In genomic region chr10:61985715-61986114, GRCh38 we compare ENCODE assay signal across 18 cellular contexts.
DNase-seq lines count a peak whose midpoint lies in the region; ATAC-seq and TF ChIP-seq lines count a peak whose summit lies in the region.
"Had no signal": no experiment of that assay in that cellular context is flagged by ENCODE, and none has a peak within 500 bp of the region (broad histone marks: within the 10 kb centered on the region; RNA-seq: fewer than 3 reads in every experiment).

No MANE protein-coding gene starts in this region.

- intact Hi-C loops in CD4-positive, alpha-beta T cell (cut with DNase I, micrococcal nuclease): loop anchor here in 1 of 2 experiments (5.0 kb wide), 1 partner anchor 88 kb away; no protein-coding TSS in a partner anchor
- intact Hi-C loops in activated B cell treated with CpG ODN at 0.5 μM for 24 hours (cut with micrococcal nuclease): loop anchor here (2.0 kb wide), 1 partner anchor 21 kb away; no protein-coding TSS in a partner anchor
- intact Hi-C loops in esophagus squamous epithelium (cut with DNase I): no loop called here

- peak overlapping the region; percentile 71 for H3K27ac Mint-ChIP-seq in CD4-positive, alpha-beta T cell
- H3K27ac Mint-ChIP-seq in activated B cell treated with CpG ODN at 0.5 μM for 24 hours (peak overlapping the region; percentile 97), memory B cell (peak overlapping the region; percentile 95)

- H3K36me3 ChIP-seq in BLaER1 (peaks cover 82% of the 10 kb centered on the region), esophagus squamous epithelium (no peaks in the 10 kb centered on the region)
- H3K36me3 ChIP-seq: thoracic aorta had no signal

- H3K27ac ChIP-seq in BLaER1 (no peak overlapping the region), esophagus squamous epithelium (peak overlapping the region in 2 of 4 donors; percentile 13 to 73)
- no peak overlapping the region for H3K27ac ChIP-seq in CD4-positive, alpha-beta T cell (ENCODE audit: low read depth, low read length)
- H3K27ac ChIP-seq: KMS-11 had no signal

- H4K20me1 ChIP-seq in BLaER1: peaks cover 74% of the 10 kb centered on the region

- H3K27me3 ChIP-seq in BLaER1 (no peaks in the 10 kb centered on the region), esophagus squamous epithelium (no peaks in the 10 kb centered on the region)
- H3K27me3 ChIP-seq in CD4-positive, alpha-beta T cell (ENCODE audit: control insufficient read depth, insufficient read depth, low read length): no peaks in the 10 kb centered on the region

- H3K36me3 Mint-ChIP-seq in CD4-positive, alpha-beta T cell (ENCODE audit: low read depth): peaks cover 25% of the 10 kb centered on the region
- H3K36me3 Mint-ChIP-seq in activated B cell treated with CpG ODN at 0.5 μM for 24 hours (ENCODE audit: low read depth) (peaks cover 59% of the 10 kb centered on the region), memory B cell (peaks cover 33% of the 10 kb centered on the region)
- H3K36me3 Mint-ChIP-seq: brain had no signal

- H3K27me3 Mint-ChIP-seq in CD4-positive, alpha-beta T cell: no peaks in the 10 kb centered on the region
- H3K27me3 Mint-ChIP-seq in activated B cell treated with CpG ODN at 0.5 μM for 24 hours: no peaks in the 10 kb centered on the region
- no peaks in the 10 kb centered on the region for H3K27me3 Mint-ChIP-seq in memory B cell

- POLR2A ChIA-PET in CD4-positive, alpha-beta T cell (lab: Charles Lee): interaction anchor here (0.8 kb wide), 1 partner anchor 53 kb away, joined by 3 read pairs; no protein-coding TSS in a partner anchor
- POLR2A ChIA-PET in activated B cell treated with CpG ODN at 0.5 μM for 24 hours (lab: Charles Lee): interaction anchor here (1.1 to 10.9 kb wide), 6 partner anchors 12 to 84 kb away, joined by 3 to 270 read pairs (median 50); partner anchors contain the start of gene ARID5B

- no peak for ATAC-seq in CD4-positive, alpha-beta T cell (ENCODE audit: poor library complexity)
- ATAC-seq in activated B cell treated with CpG ODN at 0.5 μM for 24 hours (ENCODE audit: low read depth): no peak
- ATAC-seq in memory B cell (ENCODE audit: low read depth): no peak

- H3K4me1 Mint-ChIP-seq in CD4-positive, alpha-beta T cell (ENCODE audit: low read depth): peaks cover 50% of the 10 kb centered on the region
- H3K4me1 Mint-ChIP-seq in activated B cell treated with CpG ODN at 0.5 μM for 24 hours: peaks cover 90% of the 10 kb centered on the region
- peaks cover 52% of the 10 kb centered on the region for H3K4me1 Mint-ChIP-seq in memory B cell

- peaks cover 66% of the 10 kb centered on the region for H3K4me1 ChIP-seq in BLaER1
- peaks cover 0 to 31% (median 14%) of the 10 kb centered on the region in 3 donors for H3K4me1 ChIP-seq in esophagus squamous epithelium

- no peak overlapping the region for H3K4me3 Mint-ChIP-seq in CD4-positive, alpha-beta T cell
- H3K4me3 Mint-ChIP-seq in activated B cell treated with CpG ODN at 0.5 μM for 24 hours (no peak overlapping the region), memory B cell (no peak overlapping the region)

- H3K4me3 ChIP-seq in BLaER1 (no peak overlapping the region), esophagus squamous epithelium (no peak overlapping the region)
- H3K4me3 ChIP-seq: lung, thoracic aorta had no signal

- CTCF ChIA-PET in CD4-positive, alpha-beta T cell (lab: Charles Lee): no interaction called here
- CTCF ChIA-PET in activated B cell treated with CpG ODN at 0.5 μM for 24 hours (lab: Charles Lee): interaction anchor here (3.1 kb wide), 1 partner anchor 259 kb away, joined by 13 read pairs; no protein-coding TSS in a partner anchor

- H3K9me3 Mint-ChIP-seq in CD4-positive, alpha-beta T cell: no peaks in the 10 kb centered on the region
- H3K9me3 Mint-ChIP-seq in activated B cell treated with CpG ODN at 0.5 μM for 24 hours (no peaks in the 10 kb centered on the region), memory B cell (no peaks in the 10 kb centered on the region)
- H3K9me3 Mint-ChIP-seq: brain had no signal

- 88 to 93% methylated on average over 5 of the region's 5 CpGs for WGBS in esophagus squamous epithelium, 2 donors

- no peak for TF ChIP-seq POLR2A in esophagus squamous epithelium (IDR thresholded peaks at IDR 0.05)

- no peak overlapping the region for H3K9ac ChIP-seq in BLaER1
- H3K9ac ChIP-seq: KMS-11 had no signal

- no peaks in the 10 kb centered on the region for H3K9me3 ChIP-seq in BLaER1
- no peaks in the 10 kb centered on the region for H3K9me3 ChIP-seq in CD4-positive, alpha-beta T cell (ENCODE audit: control insufficient read depth, low read length)
- no peaks in the 10 kb centered on the region for H3K9me3 ChIP-seq in esophagus squamous epithelium
- H3K9me3 ChIP-seq: thoracic aorta had no signal

- DNase-seq in CD4-positive, alpha-beta T cell: no peak
- DNase-seq in activated B cell treated with CpG ODN at 0.5 μM for 24 hours: no peak
- no peak for DNase-seq in memory B cell (ENCODE audit: low spot score in 2 of 2)
- DNase-seq in NCI-H748 treated with DMSO at 0.1 percent for 48 hours (lab: John Stamatoyannopoulos, UW): no peak
- DNase-seq in esophagus squamous epithelium (lab: John Stamatoyannopoulos, UW): no peak
- DNase-seq in retina: no peak
- DNase-seq: activated CD8-positive, alpha-beta memory T cell treated with anti-CD3 and anti-CD28 coated beads for 24 hours; activated gamma-delta T cell treated with Interleukin-2 at 50 U/mL for 16 hours; DMS 273 treated with DMSO at 0.1 percent for 48 hours; foreskin melanocyte; NCI-H1092 treated with DMSO at 0.1 percent for 48 hours; small intestine; stimulated activated CD4-positive, alpha-beta T cell treated with anti-CD3 and anti-CD28 coated beads, Interleukin-4, amount 100 ng/mL, for 24 hours had no signal

- 0 out of 2 replicates have a peak overlapping the region, but pooled peaks have one; percentile 40 for H3K4me2 ChIP-seq in BLaER1
- H3K4me2 ChIP-seq: KMS-11 had no signal

- TF ChIP-seq CTCF in CD4-positive, alpha-beta T cell (IDR thresholded peaks at IDR 0.05): no peak
- TF ChIP-seq CTCF in activated B cell treated with CpG ODN at 0.5 μM for 24 hours (IDR thresholded peaks at IDR 0.05) (no peak), esophagus squamous epithelium (IDR thresholded peaks at IDR 0.05) (no peak)
